11 cellular contexts compared by ENCODE assay signal in genomic region chr14:44778562-44778961, GRCh38.
DNase-seq lines count a peak whose midpoint lies in the region; ATAC-seq, FAIRE-seq and TF ChIP-seq lines count a peak whose summit lies in the region.
"Had no signal": no experiment of that assay in that cellular context is flagged by ENCODE, and none has a peak within 500 bp of the region (broad histone marks: within the 10 kb centered on the region; RNA-seq: fewer than 3 reads in every experiment).

No MANE protein-coding gene starts in this region.

- H3K4me1 ChIP-seq in left ventricle myocardium inferior (no peaks in the 10 kb centered on the region), smooth muscle cell (ENCODE audit: low read depth) (peaks cover 11% of the 10 kb centered on the region), vagina (no peaks in the 10 kb centered on the region)

- H3K4me2 ChIP-seq in smooth muscle cell, result peak overlapping the region; percentile 57

- no peaks in the 10 kb centered on the region for H3K27me3 ChIP-seq in left ventricle myocardium inferior (ENCODE audit: low read depth)
- no peaks in the 10 kb centered on the region for H3K27me3 ChIP-seq in smooth muscle cell (ENCODE audit: low read depth)
- H3K27me3 ChIP-seq in vagina, result no peaks in the 10 kb centered on the region

- H3K79me2 ChIP-seq in smooth muscle cell (ENCODE audit: low read depth), result no peaks in the 10 kb centered on the region

- H3K36me3 ChIP-seq in left ventricle myocardium inferior, result no peaks in the 10 kb centered on the region
- no peaks in the 10 kb centered on the region for H3K36me3 ChIP-seq in smooth muscle cell (ENCODE audit: low read depth)
- H3K36me3 ChIP-seq in vagina, result no peaks in the 10 kb centered on the region

- no peaks in the 10 kb centered on the region for H4K20me1 ChIP-seq in smooth muscle cell (ENCODE audit: low read depth)

- intact Hi-C loops in Right ventricle myocardium inferior (cut with DNase I) (no loop called here), left ventricle myocardium inferior (cut with micrococcal nuclease) (no loop called here), vagina (cut with DNase I) (no loop called here)

- H3K9ac ChIP-seq in smooth muscle cell (ENCODE audit: low read depth), result no peak overlapping the region

- no peaks in the 10 kb centered on the region for H3K9me3 ChIP-seq in left ventricle myocardium inferior (replicated peaks)
- H3K9me3 ChIP-seq in smooth muscle cell (replicated peaks; ENCODE audit: low read depth), result no peaks in the 10 kb centered on the region
- no peaks in the 10 kb centered on the region for H3K9me3 ChIP-seq in vagina

- H2AFZ ChIP-seq in smooth muscle cell (ENCODE audit: low read depth), result no peak overlapping the region

- H3K4me3 ChIP-seq in left ventricle myocardium inferior (no peak overlapping the region), smooth muscle cell (no peak overlapping the region), vagina (no peak overlapping the region)

- peak; percentile 85 for ATAC-seq in Right ventricle myocardium inferior
- no peak for ATAC-seq in GM21825 (IDR thresholded peaks at IDR 0.05; ENCODE audit: unreplicated experiment)
- ATAC-seq: natural killer cell treated with Interleukin-12 subunit alpha and Interleukin-12 subunit beta and Interleukin-15 and Interleukin-18, amount 100 ng/mL, for 72 hours had no signal

- no peak for TF ChIP-seq CTCF in left ventricle myocardium inferior (IDR thresholded peaks at IDR 0.05; ENCODE audit: borderline replicate concordance)
- TF ChIP-seq CTCF in smooth muscle cell (IDR thresholded peaks at IDR 0.05; ENCODE audit: borderline replicate concordance, insufficient read depth, poor library complexity, severe bottlenecking), result no peak
- TF ChIP-seq CTCF in vagina (IDR thresholded peaks at IDR 0.05), result no peak

- TF ChIP-seq POLR2A in vagina (IDR thresholded peaks at IDR 0.05), result no peak

- 11% methylated on average over 2 of the region's 2 CpGs for WGBS in smooth muscle cell (ENCODE audit: low lambda C conversion rate)

- DNase-seq in Right ventricle myocardium inferior (ENCODE audit: missing footprints) (no peak), left ventricle myocardium inferior (no peak), HT1080 (ENCODE audit: low read depth) (peak; percentile 89), smooth muscle cell (lab: John Stamatoyannopoulos, UW; ENCODE audit: unreplicated experiment) (no peak), vagina (ENCODE audit: extremely low spot score in 2 of 2) (no peak), NCI-H748 (lab: John Stamatoyannopoulos, UW; ENCODE audit: unreplicated experiment) (no peak)
- DNase-seq: activated CD4-positive, alpha-beta T cell treated with anti-CD3 and anti-CD28 coated beads, Interleukin-2, amount 50 U/mL, for 1 hour; glutamatergic neuron had no signal

- H3F3A ChIP-seq in smooth muscle cell (ENCODE audit: low read depth), result peaks cover 5% of the 10 kb centered on the region

- FAIRE-seq in endometrium (lab: Jason Lieb, UNC), result peak; percentile 99

- H3K27ac ChIP-seq in left ventricle myocardium inferior (replicated peaks), result no peak overlapping the region
- H3K27ac ChIP-seq in smooth muscle cell (ENCODE audit: low read depth), result peak overlapping the region; percentile 68
- H3K27ac ChIP-seq in vagina, result no peak overlapping the region
